ENCODE assay signal across 15 cellular contexts in the genomic region with DNA sequence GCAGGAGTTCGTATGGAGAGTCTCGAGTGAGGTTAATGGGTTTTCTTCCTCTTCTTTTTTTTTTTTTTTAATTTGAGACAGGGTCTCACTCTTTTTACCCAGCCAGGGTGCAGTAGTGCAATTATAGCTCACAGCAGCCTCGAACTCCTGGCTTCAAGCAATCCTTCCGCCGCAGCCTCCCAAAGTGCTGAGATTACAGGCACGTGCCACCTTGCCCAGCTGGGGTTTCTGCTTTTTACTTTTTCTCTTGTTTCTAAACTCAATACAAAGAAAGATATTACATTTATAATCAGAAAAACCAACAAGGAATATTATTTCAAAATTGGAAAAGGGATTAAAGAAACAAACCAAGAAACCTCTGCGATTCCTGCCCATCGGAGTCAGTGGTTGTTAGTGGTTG.
DNase-seq lines count a peak whose midpoint lies in the region; ATAC-seq and TF ChIP-seq lines count a peak whose summit lies in the region.
"Had no signal": no experiment of that assay in that cellular context is flagged by ENCODE, and none has a peak within 500 bp of the region (broad histone marks: within the 10 kb centered on the region; RNA-seq: fewer than 3 reads in every experiment).

No MANE protein-coding gene starts in this region.

- H3K4me2 ChIP-seq in mammary epithelial cell (ENCODE audit: insufficient read depth, low read depth, low read length) (no peak overlapping the region), trophoblast cell (ENCODE audit: low read length) (no peak overlapping the region)

- H3K79me2 ChIP-seq in mammary epithelial cell (ENCODE audit: insufficient read depth, low read length) (peaks cover 92% of the 10 kb centered on the region), trophoblast cell (ENCODE audit: control insufficient read depth, insufficient read depth, low read length, poor library complexity) (peaks cover 3% of the 10 kb centered on the region)

- no peak overlapping the region for H3K9ac ChIP-seq in mammary epithelial cell (ENCODE audit: insufficient read depth, low read length)
- H3K9ac ChIP-seq in iPS-20b (ENCODE audit: low read depth, low read length) = 0 out of 2 replicates have a peak overlapping the region, but pooled peaks have one; percentile 64
- no peak overlapping the region for H3K9ac ChIP-seq in trophoblast cell (ENCODE audit: low read length)

- no peak overlapping the region for H4K8ac ChIP-seq in trophoblast cell (ENCODE audit: low read depth, low read length)

- H2AFZ ChIP-seq in mammary epithelial cell (ENCODE audit: low read depth, low read length) (no peak overlapping the region), trophoblast cell (ENCODE audit: insufficient read depth, low read length, poor library complexity) (no peak overlapping the region)

- H2BK12ac ChIP-seq in trophoblast cell (ENCODE audit: low read length) = peak overlapping the region; percentile 9

- H4K20me1 ChIP-seq in mammary epithelial cell (ENCODE audit: insufficient read depth, low read length) = peaks cover 6% of the 10 kb centered on the region

- H3K14ac ChIP-seq in trophoblast cell (ENCODE audit: low read length) = no peak overlapping the region

- H3K23ac ChIP-seq in trophoblast cell (ENCODE audit: low read length) = no peak overlapping the region

- CTCF ChIA-PET in mammary epithelial cell (lab: Charles Lee; ENCODE audit: low non-redundant PET) = no interaction called here

- no peak overlapping the region for H4K91ac ChIP-seq in trophoblast cell (ENCODE audit: low read depth, low read length)

- in situ Hi-C loops in mammary epithelial cell (cut with MboI; ENCODE audit: low sequenced_read_pairs in 2 of 2) = no loop called here

- H3K9me3 ChIP-seq in breast epithelium = no peaks in the 10 kb centered on the region
- no peaks in the 10 kb centered on the region for H3K9me3 ChIP-seq in mammary epithelial cell (replicated peaks; ENCODE audit: insufficient read depth, low read length)
- no peaks in the 10 kb centered on the region for H3K9me3 ChIP-seq in iPS-20b (ENCODE audit: insufficient read depth, low read depth, low read length)
- H3K9me3 ChIP-seq in trophoblast cell (ENCODE audit: insufficient read depth, low read depth, low read length) = no peaks in the 10 kb centered on the region

- H2AK5ac ChIP-seq in trophoblast cell (ENCODE audit: low read length) = peak overlapping the region; percentile 31

- TF ChIP-seq POLR2A in breast epithelium (IDR thresholded peaks at IDR 0.05) = no peak

- TF ChIP-seq CTCF in breast epithelium (IDR thresholded peaks at IDR 0.05) = no peak
- TF ChIP-seq CTCF in mammary epithelial cell (conservative IDR thresholded peaks at IDR 0.05 in 1 of 2, IDR thresholded peaks at IDR 0.05 in 1 of 2; ENCODE audit: extremely low read depth in 1 of 2, insufficient read depth in 1 of 2, low read depth in 1 of 2, low read length in 2 of 2) = no peak

- dilution Hi-C loops in mammary epithelial cell (cut with HindIII; ENCODE audit: low sequenced_read_pairs) = no loop called here

- no peak overlapping the region for H4K12ac ChIP-seq in trophoblast cell (ENCODE audit: low read depth, low read length)

- H3K18ac ChIP-seq in trophoblast cell (ENCODE audit: low read length) = peak overlapping the region; percentile 4

- H3K27me3 ChIP-seq in breast epithelium (no peaks in the 10 kb centered on the region), mammary epithelial cell (ENCODE audit: insufficient read depth, low read length) (no peaks in the 10 kb centered on the region), iPS-20b (ENCODE audit: insufficient read depth, low read length) (no peaks in the 10 kb centered on the region), trophoblast cell (ENCODE audit: insufficient read depth, low read length) (no peaks in the 10 kb centered on the region)

- H3K36me3 ChIP-seq in breast epithelium (no peaks in the 10 kb centered on the region), mammary epithelial cell (ENCODE audit: insufficient read depth, low read length) (peaks cover 10% of the 10 kb centered on the region), iPS-20b (ENCODE audit: insufficient read depth, low read depth, low read length) (peaks cover 3% of the 10 kb centered on the region), trophoblast cell (ENCODE audit: control insufficient read depth in 1 of 2, insufficient read depth in 2 of 2, low read length in 2 of 2) (peaks cover 2 to 7% of the 10 kb centered on the region in 2 experiments)

- H3K27ac ChIP-seq in breast epithelium (peak overlapping the region; percentile 68 to 70), mammary epithelial cell (ENCODE audit: insufficient read depth, low read depth, low read length) (no peak overlapping the region), iPS-20b (ENCODE audit: low read length) (no peak overlapping the region), trophoblast cell (ENCODE audit: low read depth, low read length) (no peak overlapping the region)

- no peak overlapping the region for H3K4me3 ChIP-seq in breast epithelium
- H3K4me3 ChIP-seq in mammary epithelial cell (replicated peaks in 1 of 3; ENCODE audit: insufficient read depth in 1 of 3, low read depth in 2 of 3, low read length in 3 of 3) = no peak overlapping the region
- no peak overlapping the region; the same call in 1 of the 2 replicates for H3K4me3 ChIP-seq in iPS-20b (ENCODE audit: low read length)
- H3K4me3 ChIP-seq in trophoblast cell (ENCODE audit: low read depth, low read length) = no peak overlapping the region

- H3K4ac ChIP-seq in trophoblast cell (ENCODE audit: low read depth, low read length) = no peak overlapping the region

- 94% methylated on average over 8 of the region's 8 CpGs for WGBS in mammary epithelial cell (ENCODE audit: low coverage, missing lambda C conversion rate)
- WGBS in trophoblast cell (ENCODE audit: extremely low coverage, insufficient coverage, insufficient read length) = no CpG with 5 or more reads among the region's 8 CpGs

- H2BK5ac ChIP-seq in trophoblast cell (ENCODE audit: low read depth, low read length, poor library complexity) = no peak overlapping the region

- peaks cover 25% of the 10 kb centered on the region for H3K79me1 ChIP-seq in trophoblast cell (ENCODE audit: low read length)

- DNase-seq in breast epithelium (ENCODE audit: low spot score in 2 of 2) (no peak), mammary epithelial cell (no peak), trophoblast cell (no peak), NCI-H748 (lab: John Stamatoyannopoulos, UW; ENCODE audit: unreplicated experiment) (no peak), amygdala (lab: John Stamatoyannopoulos, UW) (no peak)
- DNase-seq: activated CD4-positive, alpha-beta memory T cell treated with anti-CD3 and anti-CD28 coated beads for 36 hours; activated T-cell treated with anti-CD3 and anti-CD28 coated beads, Interleukin-2, amount 50 U/mL, for 4 hours; CD4-positive, CD25-positive, alpha-beta regulatory T cell; DMS53; Karpas-422; NCI-H1105; NCI-H69 had no signal

- intact Hi-C loops in breast epithelium (cut with DNase I; ENCODE audit: low total_unique reads) = no loop called here
- intact Hi-C loops in mammary epithelial cell (cut with micrococcal nuclease) = no loop called here

- peaks cover 14 to 32% of the 10 kb centered on the region in 2 donors for H3K4me1 ChIP-seq in breast epithelium
- H3K4me1 ChIP-seq in mammary epithelial cell (ENCODE audit: insufficient read depth, low read length) = peaks cover 62% of the 10 kb centered on the region
- peaks cover 18% of the 10 kb centered on the region for H3K4me1 ChIP-seq in iPS-20b (ENCODE audit: insufficient read depth, low read length)
- H3K4me1 ChIP-seq in trophoblast cell (ENCODE audit: control insufficient read depth in 1 of 2, insufficient read depth in 2 of 2, low read length in 2 of 2) = peaks cover 39 to 51% of the 10 kb centered on the region in 2 experiments

- BruUV-seq in mammary epithelial cell (replicated peaks; lab: Mats Ljungman, UMichigan) = no TSS peak

- H2BK120ac ChIP-seq in trophoblast cell (ENCODE audit: insufficient read depth, low read length, poor library complexity) = no peak overlapping the region

- ATAC-seq in HG02970 (IDR thresholded peaks at IDR 0.05; ENCODE audit: low FRiP score, unreplicated experiment) (no peak), GM21528 (IDR thresholded peaks at IDR 0.05; ENCODE audit: low FRiP score, unreplicated experiment) (no peak)
- ATAC-seq: activated T-cell treated with anti-CD3 and anti-CD28 coated beads, Interleukin-2, amount 50 U/mL, for 4 hours had no signal

Comparison
In these comparisons a context has a peak if more than half of its experiments do, and no peak if none do; other contexts are left out.
1. H3K27ac ChIP-seq: peak in breast epithelium (2 of 2); none in mammary epithelial cell (single experiment), iPS-20b (single experiment) and trophoblast cell (single experiment).